In genomic region chr5:133017964-133018363, GRCh38 we compare ENCODE assay signal across 9 cellular contexts.
"Had no signal": no experiment of that assay in that cellular context is flagged by ENCODE, and none has a peak within 500 bp of the region (broad histone marks: within the 10 kb centered on the region; RNA-seq: fewer than 3 reads in every experiment).

No MANE protein-coding gene starts in this region.

- H3K4me3 ChIP-seq: GM23338, K562 had no signal

- ATAC-seq: GM23338 had no signal

- H2AFZ ChIP-seq: GM23338 had no signal

- H3K27ac ChIP-seq: HL-60 had no signal

- FAIRE-seq: H1, H54, K562 had no signal

- DNase-seq: H9, HCEC 1CT, IMR-90, KG1 had no signal

- H3K4me2 ChIP-seq: GM23338 had no signal
